Comparison of ENCODE assay signal across 1 cellular context in genomic region chr20:3106658-3107463, GRCh38.
TF ChIP-seq lines count a peak whose summit lies in the region.

No MANE protein-coding gene starts in this region.

TF ChIP-seq in HepG2, 621 proteins besides CTCF, POLR2A, EP300 and RAD21 (continued from another document and continues in another):
- TF ChIP-seq AFF4 (CRISPR knock-in tag; IDR thresholded peaks at IDR 0.05), result no peak
- TF ChIP-seq DNMT3B (CRISPR knock-in tag; conservative IDR thresholded peaks at IDR 0.05), result no peak
- TF ChIP-seq CREM (IDR thresholded peaks at IDR 0.05), result peak; percentile 59; the same call in 1 of the 2 replicates
- no peak for TF ChIP-seq CREM (CRISPR knock-in tag; IDR thresholded peaks at IDR 0.05)
- TF ChIP-seq NCOA5 (CRISPR knock-in tag; IDR thresholded peaks at IDR 0.05), result no peak
- TF ChIP-seq ZSCAN30 (CRISPR knock-in tag; IDR thresholded peaks at IDR 0.05), result no peak
- TF ChIP-seq SALL2 (CRISPR knock-in tag; IDR thresholded peaks at IDR 0.05), result no peak
- peak; percentile 99 for TF ChIP-seq PATZ1 (CRISPR knock-in tag; IDR thresholded peaks at IDR 0.05)
- TF ChIP-seq FOXO1 (CRISPR knock-in tag; IDR thresholded peaks at IDR 0.05), result peak; percentile 78
- no peak; the same call in 1 of the 2 replicates for TF ChIP-seq ATF2 (CRISPR knock-in tag; IDR thresholded peaks at IDR 0.05)
- no peak for TF ChIP-seq ZNF75D (CRISPR knock-in tag; IDR thresholded peaks at IDR 0.05; ENCODE audit: borderline replicate concordance)
- no peak for TF ChIP-seq ZNF12 (CRISPR knock-in tag; IDR thresholded peaks at IDR 0.05)
- peak; percentile 19; the same call in 1 of the 2 replicates for TF ChIP-seq ZNF766 (CRISPR knock-in tag; IDR thresholded peaks at IDR 0.05; ENCODE audit: borderline replicate concordance)
- TF ChIP-seq SUZ12 (IDR thresholded peaks at IDR 0.05; ENCODE audit: low read depth, low read length), result no peak
- TF ChIP-seq CC2D1A (CRISPR knock-in tag; IDR thresholded peaks at IDR 0.05), result 0 out of 2 replicates have a peak, but pooled peaks have one; percentile 63
- no peak for TF ChIP-seq MBD4 (IDR thresholded peaks at IDR 0.05; ENCODE audit: borderline replicate concordance, low read length)
- 0 out of 2 replicates have a peak, but pooled peaks have one; percentile 21 for TF ChIP-seq ZNF580 (CRISPR knock-in tag; IDR thresholded peaks at IDR 0.05; ENCODE audit: borderline replicate concordance, low read depth)
- peak; percentile 69; the same call in 1 of the 2 replicates for TF ChIP-seq SMAD9 (CRISPR knock-in tag; IDR thresholded peaks at IDR 0.05)
- TF ChIP-seq GTF2F1 (IDR thresholded peaks at IDR 0.05; ENCODE audit: low read length), result no peak
- no peak for TF ChIP-seq MATR3 (CRISPR knock-in tag; IDR thresholded peaks at IDR 0.05)
- TF ChIP-seq CENPBD1 (CRISPR knock-in tag; IDR thresholded peaks at IDR 0.05; ENCODE audit: borderline replicate concordance, low read depth), result no peak
- no peak for TF ChIP-seq NFE2 (CRISPR knock-in tag; IDR thresholded peaks at IDR 0.05)
- peak; percentile 90 for TF ChIP-seq NR2F6 (IDR thresholded peaks at IDR 0.05)
- peak; percentile 96 for TF ChIP-seq NR2F6 (CRISPR knock-in tag; IDR thresholded peaks at IDR 0.05)
- TF ChIP-seq JARID2 (CRISPR knock-in tag; IDR thresholded peaks at IDR 0.05; ENCODE audit: insufficient replicate concordance), result no peak
- TF ChIP-seq HNF4A (CRISPR knock-in tag; IDR thresholded peaks at IDR 0.05), result peak; percentile 99
- TF ChIP-seq FOXK2 (IDR thresholded peaks at IDR 0.05), result no peak
- TF ChIP-seq SAFB2 (CRISPR knock-in tag; IDR thresholded peaks at IDR 0.05; ENCODE audit: borderline replicate concordance, low read depth), result 0 out of 2 replicates have a peak, but pooled peaks have one; percentile 59
- peak; percentile 68; the same call in 1 of the 2 replicates for TF ChIP-seq MIXL1 (CRISPR knock-in tag; IDR thresholded peaks at IDR 0.05)
- no peak for TF ChIP-seq ZBTB25 (CRISPR knock-in tag; IDR thresholded peaks at IDR 0.05)
- TF ChIP-seq ZBTB49 (CRISPR knock-in tag; IDR thresholded peaks at IDR 0.05; ENCODE audit: borderline replicate concordance), result peak; percentile 83; the same call in 1 of the 2 replicates
- 0 out of 2 replicates have a peak, but pooled peaks have one; percentile 48 for TF ChIP-seq ZNF317 (CRISPR knock-in tag; IDR thresholded peaks at IDR 0.05)
- TF ChIP-seq CBFB (CRISPR knock-in tag; IDR thresholded peaks at IDR 0.05), result peak; percentile 99
- no peak for TF ChIP-seq HCFC1 (IDR thresholded peaks at IDR 0.05; ENCODE audit: low read depth, low read length)
- TF ChIP-seq ZSCAN9 (CRISPR knock-in tag; IDR thresholded peaks at IDR 0.05; ENCODE audit: borderline replicate concordance), result 0 out of 2 replicates have a peak, but pooled peaks have one; percentile 16
- no peak for TF ChIP-seq ZBTB26 (CRISPR knock-in tag; IDR thresholded peaks at IDR 0.05; ENCODE audit: borderline replicate concordance)
- no peak for TF ChIP-seq ZNF383 (CRISPR knock-in tag; IDR thresholded peaks at IDR 0.05; ENCODE audit: borderline replicate concordance)
- TF ChIP-seq FOXP4 (CRISPR knock-in tag; IDR thresholded peaks at IDR 0.05), result peak; percentile 86
- peak; percentile 37; the same call in 1 of the 2 replicates for TF ChIP-seq ZNF691 (CRISPR knock-in tag; IDR thresholded peaks at IDR 0.05; ENCODE audit: borderline replicate concordance, low read depth)
- peak; percentile 66 for TF ChIP-seq ZEB1 (IDR thresholded peaks at IDR 0.05; ENCODE audit: insufficient replicate concordance, low read depth)
- no peak for TF ChIP-seq ZNF382 (CRISPR knock-in tag; IDR thresholded peaks at IDR 0.05; ENCODE audit: borderline replicate concordance)
- no peak; the same call in 1 of the 2 replicates for TF ChIP-seq TOPORS (CRISPR knock-in tag; IDR thresholded peaks at IDR 0.05)
- peak; percentile 37; the same call in 1 of the 2 replicates for TF ChIP-seq ZNF607 (CRISPR knock-in tag; IDR thresholded peaks at IDR 0.05; ENCODE audit: borderline replicate concordance)
- no peak for TF ChIP-seq ZNF468 (CRISPR knock-in tag; IDR thresholded peaks at IDR 0.05)
- no peak for TF ChIP-seq ZFP36L1 (CRISPR knock-in tag; IDR thresholded peaks at IDR 0.05)
- TF ChIP-seq HDAC1 (CRISPR knock-in tag; IDR thresholded peaks at IDR 0.05), result peak; percentile 75; the same call in 1 of the 2 replicates
- TF ChIP-seq FOXO4 (CRISPR knock-in tag; conservative IDR thresholded peaks at IDR 0.05), result 0 out of 2 replicates have a peak, but pooled peaks have one; percentile 24
